In genomic region chr14:50896421-50896820, GRCh38 we compare ENCODE assay signal across 10 cellular contexts. TPM values are rescaled to one million over a fixed set of nuclear protein-coding genes. Genes with fewer than 3 reads are reported as not detected.
"Had no signal": no experiment of that assay in that cellular context is flagged by ENCODE, and none has a peak within 500 bp of the region (broad histone marks: within the 10 kb centered on the region; RNA-seq: fewer than 3 reads in every experiment).

No MANE protein-coding gene starts in this region.

RNA-seq across cellular contexts. Expression of gene ABHD12B, which starts 24.6 kb away (rescaled TPM):
- total RNA-seq: activated CD4-positive, alpha-beta T cell treated with anti-CD3 and anti-CD28 coated beads for 36 hours; activated CD4-positive, alpha-beta T cell treated with anti-CD3 and anti-CD28 coated beads, Interleukin-2, amount 10 ng/mL, durations not matched to agents 7 days and 5 days; activated CD8-positive, alpha-beta T cell treated with anti-CD3 and anti-CD28 coated beads, Interleukin-2, amount 10 ng/mL, durations not matched to agents 7 days and 5 days; activated naive CD8-positive, alpha-beta T cell treated with anti-CD3 and anti-CD28 coated beads, Interleukin-2, amount 10 ng/mL, durations not matched to agents 7 days and 5 days; activated T-helper 2 cell treated with anti-CD3 and anti-CD28 coated beads, Interferon-gamma antibody, Interleukin-2, Interleukin-4, amounts not matched to agents 10 μg/mL and 5 μg/mL and 100 μg/mL, durations not matched to agents 14 hours and 24 hours and 36 hours; ascending aorta; cardiac septum; LHCN-M2; SJSA1 had no signal
- polyA plus RNA-seq: SK-N-SH had no signal

RNA-seq across cellular contexts. Expression of gene PYGL, which starts 47.9 kb away (rescaled TPM):
- total RNA-seq: activated CD4-positive, alpha-beta T cell treated with anti-CD3 and anti-CD28 coated beads, Interleukin-2, amount 10 ng/mL, durations not matched to agents 7 days and 5 days; activated CD8-positive, alpha-beta T cell treated with anti-CD3 and anti-CD28 coated beads, Interleukin-2, amount 10 ng/mL, durations not matched to agents 7 days and 5 days had no signal
